ENCODE assay signal across 11 cellular contexts in genomic region chr20:16528078-16528477, GRCh38. TPM values are rescaled to one million over a fixed set of nuclear protein-coding genes. Genes with fewer than 3 reads are reported as not detected.
DNase-seq lines count a peak whose midpoint lies in the region; ATAC-seq and TF ChIP-seq lines count a peak whose summit lies in the region.
"Had no signal": no experiment of that assay in that cellular context is flagged by ENCODE, and none has a peak within 500 bp of the region (broad histone marks: within the 10 kb centered on the region; RNA-seq: fewer than 3 reads in every experiment).

No MANE protein-coding gene starts in this region.

- H3K4me1 ChIP-seq in SJCRH30 (peaks cover 5% of the 10 kb centered on the region; the same call in 1 of the 2 replicates), vagina (peaks cover 24% of the 10 kb centered on the region), esophagus muscularis mucosa (peaks cover 0 to 16% (median 10%) of the 10 kb centered on the region in 4 donors)
- H3K4me1 ChIP-seq: heart left ventricle had no signal

- ATAC-seq in GM18909 (IDR thresholded peaks at IDR 0.05; ENCODE audit: poor library complexity, unreplicated experiment): no peak

- TF ChIP-seq CTCF in vagina (IDR thresholded peaks at IDR 0.05) (no peak), esophagus muscularis mucosa (IDR thresholded peaks at IDR 0.05) (no peak)

- TF ChIP-seq POLR2A in vagina (IDR thresholded peaks at IDR 0.05) (no peak), esophagus muscularis mucosa (IDR thresholded peaks at IDR 0.05; ENCODE audit: low read depth) (no peak)

- no peak overlapping the region for H3K4me3 ChIP-seq in SJCRH30
- no peak overlapping the region for H3K4me3 ChIP-seq in vagina
- H3K4me3 ChIP-seq in esophagus muscularis mucosa: no peak overlapping the region
- H3K4me3 ChIP-seq: BLaER1, heart left ventricle had no signal

- DNase-seq in NCI-H82 (lab: John Stamatoyannopoulos, UW) (peak; percentile 61), NCI-H82 treated with DMSO at 0.1 percent for 48 hours (lab: John Stamatoyannopoulos, UW; ENCODE audit: unreplicated experiment) (no peak), SJCRH30 (peak; percentile 10 to 27), islet precursor cell (peak; percentile 87), vagina (ENCODE audit: extremely low spot score in 2 of 2) (no peak), esophagus muscularis mucosa (ENCODE audit: extremely low spot score) (no peak), GM19240 (ENCODE audit: insufficient read length, low spot score) (no peak)
- DNase-seq: H7, heart left ventricle had no signal

- H3K36me3 ChIP-seq in SJCRH30: no peaks in the 10 kb centered on the region
- H3K36me3 ChIP-seq in vagina: no peaks in the 10 kb centered on the region
- peaks cover 3 to 18% (median 12%) of the 10 kb centered on the region in 4 donors for H3K36me3 ChIP-seq in esophagus muscularis mucosa

- H3K27me3 ChIP-seq in SJCRH30 (no peaks in the 10 kb centered on the region), vagina (no peaks in the 10 kb centered on the region), esophagus muscularis mucosa (no peaks in the 10 kb centered on the region)
- H3K27me3 ChIP-seq: BLaER1, heart left ventricle had no signal

- TF ChIP-seq EP300 in esophagus muscularis mucosa (IDR thresholded peaks at IDR 0.05): no peak

- H3K9me3 ChIP-seq in SJCRH30 (replicated peaks) (no peaks in the 10 kb centered on the region), vagina (no peaks in the 10 kb centered on the region), esophagus muscularis mucosa (no peaks in the 10 kb centered on the region)

- intact Hi-C loops in vagina (cut with DNase I) (no loop called here), esophagus muscularis mucosa (cut with DNase I) (no loop called here)

- WGBS in esophagus muscularis mucosa: 48% methylated on average over 5 of the region's 5 CpGs

- H3K27ac ChIP-seq in SJCRH30: no peak overlapping the region
- peak overlapping the region; percentile 66 for H3K27ac ChIP-seq in vagina
- no peak overlapping the region for H3K27ac ChIP-seq in esophagus muscularis mucosa (replicated peaks in 1 of 4)
- H3K27ac ChIP-seq: BLaER1, heart left ventricle had no signal

RNA-seq across cellular contexts. Expression of gene KIF16B, which starts 45.2 kb away (rescaled TPM):
- 2.0 and 2.6 TPM in 2 replicates for total RNA-seq in SJCRH30 (2014; rRNA removed; shearing (Covaris generic))
- 27.7 TPM for total RNA-seq in vagina
- 10 to 100 TPM; 15.4 to 21.1 (median 19.3) TPM for total RNA-seq in esophagus muscularis mucosa

Comparison
In these comparisons a context has a peak if more than half of its experiments do, and no peak if none do; other contexts are left out.
1. DNase-seq: peak in NCI-H82 (single experiment), SJCRH30 (2 of 2) and islet precursor cell (single experiment); none in NCI-H82 treated with DMSO at 0.1 percent for 48 hours (single experiment), vagina (0 of 2), esophagus muscularis mucosa (single experiment) and GM19240 (single experiment).